Comparison of ENCODE assay signal across 8 cellular contexts in the genomic region with DNA sequence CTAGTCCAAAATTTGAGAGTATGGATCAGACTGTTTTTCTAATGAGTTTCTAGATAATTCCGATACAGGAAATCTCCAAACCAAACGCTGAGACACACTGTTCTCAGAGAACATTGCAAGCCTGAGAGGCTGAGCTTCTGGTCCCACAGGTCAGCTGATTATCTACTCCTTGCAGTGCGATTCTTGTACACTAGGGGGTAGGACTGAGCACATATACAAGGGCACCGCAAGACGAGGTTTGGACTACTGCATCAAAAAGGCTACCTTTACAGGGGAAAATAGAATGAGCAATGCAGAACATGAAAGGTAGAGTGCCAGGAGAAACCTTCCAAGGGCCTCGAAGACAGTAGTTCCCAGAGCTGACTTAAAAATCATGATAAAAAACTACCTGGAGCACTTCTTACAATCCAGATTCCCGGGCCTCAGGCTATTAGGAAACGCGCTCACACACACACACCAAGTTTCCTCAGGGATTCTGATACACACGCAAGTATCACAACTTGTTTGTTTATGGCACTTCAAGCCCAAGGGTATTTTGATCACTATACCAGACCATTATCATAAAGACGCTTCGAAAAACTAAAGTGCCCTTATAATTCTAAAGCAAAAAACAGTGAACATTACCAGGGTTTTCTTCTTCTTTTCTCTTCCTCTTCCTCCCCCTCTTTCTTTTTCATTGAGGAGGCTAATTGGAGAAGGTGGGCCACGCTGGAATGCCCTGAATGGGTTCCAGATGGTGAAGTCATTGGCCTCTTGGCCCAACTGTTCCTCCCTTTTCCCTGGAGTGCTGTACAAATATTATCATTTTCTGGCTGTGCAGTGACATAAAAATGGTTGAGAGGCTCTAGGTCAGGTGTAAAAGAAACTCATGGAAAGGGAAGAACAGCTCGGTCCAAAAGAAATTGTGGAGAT.
A peak's percentile ranks its signal among the peaks of the same experiment; 100 is the strongest.
DNase-seq lines count a peak whose midpoint lies in the region; ATAC-seq and TF ChIP-seq lines count a peak whose summit lies in the region.

No MANE protein-coding gene starts in this region.

- no peak overlapping the region for H3K27ac ChIP-seq in BLaER1
- H3K27ac ChIP-seq in GM23338 (ENCODE audit: low read depth) = no peak overlapping the region
- H3K27ac ChIP-seq in OCI-LY7 (ENCODE audit: low read depth, low read length, poor library complexity, severe bottlenecking) = no peak overlapping the region

- H2AFZ ChIP-seq in GM23338 (no peak overlapping the region), OCI-LY7 (ENCODE audit: low read length) (no peak overlapping the region)

- no peak overlapping the region for H3K9ac ChIP-seq in BLaER1

- H3K27me3 ChIP-seq in BLaER1 = no peaks in the 10 kb centered on the region
- H3K27me3 ChIP-seq in GM23338 (ENCODE audit: insufficient read depth) = no peaks in the 10 kb centered on the region
- H3K27me3 ChIP-seq in kidney epithelial cell (ENCODE audit: control insufficient read depth, insufficient read depth, low read length) = no peaks in the 10 kb centered on the region

- H3K4me1 Mint-ChIP-seq in GM23338 = peaks cover 20% of the 10 kb centered on the region
- peaks cover 26% of the 10 kb centered on the region for H3K4me1 Mint-ChIP-seq in activated T-helper 1 cell treated with anti-CD3 and anti-CD28 coated beads, Interleukin-12 subunit alpha, Interleukin-12 subunit beta, Interleukin-2, Interleukin-4 antibody, amounts not matched to agents 30 ng/mL and 10 ng/mL and 1 ng/mL, durations not matched to agents 14 hours and 24 hours and 36 hours (ENCODE audit: low read depth)

- intact Hi-C loops in OCI-LY7 (cut with micrococcal nuclease; ENCODE audit: unreplicated experiment) = loop anchor here (5.0 kb wide), 2 partner anchors 282 to 432 kb away; no protein-coding TSS in a partner anchor
- intact Hi-C loops in activated T-helper 1 cell treated with anti-CD3 and anti-CD28 coated beads, Interleukin-12 subunit alpha, Interleukin-12 subunit beta, Interleukin-2, Interleukin-4 antibody, amounts not matched to agents 30 ng/mL and 10 ng/mL and 1 ng/mL, durations not matched to agents 14 hours and 24 hours and 36 hours (cut with micrococcal nuclease) = loop anchor here (1.0 to 5.0 kb wide), 5 partner anchors 8 to 435 kb away; no protein-coding TSS in a partner anchor

- no peaks in the 10 kb centered on the region for H3K9me2 ChIP-seq in GM23338 (ENCODE audit: insufficient read depth)
- H3K9me2 ChIP-seq in OCI-LY7 (ENCODE audit: insufficient read depth, low read length) = no peaks in the 10 kb centered on the region

- peaks cover 6% of the 10 kb centered on the region for H3K27me3 Mint-ChIP-seq in GM23338 (ENCODE audit: insufficient read depth, low read depth, poor library complexity)
- peaks cover 40% of the 10 kb centered on the region for H3K27me3 Mint-ChIP-seq in activated T-helper 1 cell treated with anti-CD3 and anti-CD28 coated beads, Interleukin-12 subunit alpha, Interleukin-12 subunit beta, Interleukin-2, Interleukin-4 antibody, amounts not matched to agents 30 ng/mL and 10 ng/mL and 1 ng/mL, durations not matched to agents 14 hours and 24 hours and 36 hours (ENCODE audit: insufficient read depth)

- peak; percentile 86 for DNase-seq in GM23338 (ENCODE audit: low spot score)
- DNase-seq in OCI-LY7 (ENCODE audit: low spot score) = peak; percentile 68
- DNase-seq in activated T-helper 1 cell treated with anti-CD3 and anti-CD28 coated beads, Interleukin-12 subunit alpha, Interleukin-12 subunit beta, Interleukin-2, Interleukin-4 antibody, amounts not matched to agents 30 ng/mL and 10 ng/mL and 1 ng/mL, durations not matched to agents 14 hours and 24 hours and 36 hours (ENCODE audit: low spot score) = peak; percentile 48
- DNase-seq in kidney epithelial cell (ENCODE audit: low read depth) = no peak
- peak; percentile 29 for DNase-seq in stimulated activated naive CD4-positive, alpha-beta T cell treated with Interleukin-2 at 50 U/mL for 16 hours (lab: John Stamatoyannopoulos, UW)

- H3K4me1 ChIP-seq in BLaER1 = peaks cover 83% of the 10 kb centered on the region
- peaks cover 2% of the 10 kb centered on the region for H3K4me1 ChIP-seq in GM23338 (ENCODE audit: insufficient read depth)
- peaks cover 6% of the 10 kb centered on the region for H3K4me1 ChIP-seq in OCI-LY7 (ENCODE audit: insufficient read depth, low read length, poor library complexity, severe bottlenecking)

- CTCF ChIA-PET in OCI-LY7 (lab: Charles Lee; ENCODE audit: unreplicated experiment) = no interaction called here

- no peak overlapping the region for H3K27ac Mint-ChIP-seq in GM23338
- H3K27ac Mint-ChIP-seq in activated T-helper 1 cell treated with anti-CD3 and anti-CD28 coated beads, Interleukin-12 subunit alpha, Interleukin-12 subunit beta, Interleukin-2, Interleukin-4 antibody, amounts not matched to agents 30 ng/mL and 10 ng/mL and 1 ng/mL, durations not matched to agents 14 hours and 24 hours and 36 hours = no peak overlapping the region

- H3K9me3 Mint-ChIP-seq in GM23338 = no peaks in the 10 kb centered on the region
- H3K9me3 Mint-ChIP-seq in activated T-helper 1 cell treated with anti-CD3 and anti-CD28 coated beads, Interleukin-12 subunit alpha, Interleukin-12 subunit beta, Interleukin-2, Interleukin-4 antibody, amounts not matched to agents 30 ng/mL and 10 ng/mL and 1 ng/mL, durations not matched to agents 14 hours and 24 hours and 36 hours = no peaks in the 10 kb centered on the region

- no peaks in the 10 kb centered on the region for H3K36me3 Mint-ChIP-seq in GM23338 (ENCODE audit: low read depth)
- H3K36me3 Mint-ChIP-seq in activated T-helper 1 cell treated with anti-CD3 and anti-CD28 coated beads, Interleukin-12 subunit alpha, Interleukin-12 subunit beta, Interleukin-2, Interleukin-4 antibody, amounts not matched to agents 30 ng/mL and 10 ng/mL and 1 ng/mL, durations not matched to agents 14 hours and 24 hours and 36 hours (ENCODE audit: low read depth) = no peaks in the 10 kb centered on the region

- ATAC-seq in GM23338 = peak; percentile 73
- no peak for ATAC-seq in GM21619 (IDR thresholded peaks at IDR 0.05; ENCODE audit: unreplicated experiment)
- ATAC-seq in GM21717 (IDR thresholded peaks at IDR 0.05; ENCODE audit: unreplicated experiment) = no peak

- 0 out of 2 replicates have a peak overlapping the region, but pooled peaks have one; percentile 8 for H3K4me2 ChIP-seq in BLaER1
- no peak overlapping the region for H3K4me2 ChIP-seq in GM23338
- H3K4me2 ChIP-seq in OCI-LY7 (ENCODE audit: low read length) = no peak overlapping the region

- H4K20me1 ChIP-seq in BLaER1 = no peaks in the 10 kb centered on the region
- no peaks in the 10 kb centered on the region for H4K20me1 ChIP-seq in GM23338 (replicated peaks; ENCODE audit: insufficient read depth)
- no peaks in the 10 kb centered on the region for H4K20me1 ChIP-seq in OCI-LY7 (ENCODE audit: insufficient read depth, low read length)

- H3K4me3 ChIP-seq in BLaER1 = no peak overlapping the region
- H3K4me3 ChIP-seq in GM23338 = no peak overlapping the region
- H3K4me3 ChIP-seq in OCI-LY7 (ENCODE audit: low read depth, low read length, poor library complexity, severe bottlenecking) = no peak overlapping the region
- H3K4me3 ChIP-seq in kidney epithelial cell (ENCODE audit: low read depth, low read length) = no peak overlapping the region

- H3K4me3 Mint-ChIP-seq in GM23338 = no peak overlapping the region; the same call in 2 of the 3 replicates
- no peak overlapping the region for H3K4me3 Mint-ChIP-seq in activated T-helper 1 cell treated with anti-CD3 and anti-CD28 coated beads, Interleukin-12 subunit alpha, Interleukin-12 subunit beta, Interleukin-2, Interleukin-4 antibody, amounts not matched to agents 30 ng/mL and 10 ng/mL and 1 ng/mL, durations not matched to agents 14 hours and 24 hours and 36 hours

- BruUV-seq in OCI-LY7 (replicated peaks; lab: Mats Ljungman, UMichigan) = no TSS peak

- no peaks in the 10 kb centered on the region for H3K79me2 ChIP-seq in GM23338 (replicated peaks; ENCODE audit: insufficient read depth)
- no peaks in the 10 kb centered on the region for H3K79me2 ChIP-seq in OCI-LY7 (ENCODE audit: insufficient read depth, low read depth, low read length)

- TF ChIP-seq CTCF in GM23338 (conservative IDR thresholded peaks at IDR 0.05; ENCODE audit: low read depth in 2 of 2) = peak; percentile 81 to 83
- peak; percentile 86 for TF ChIP-seq CTCF in OCI-LY7 (conservative IDR thresholded peaks at IDR 0.05; ENCODE audit: low read length)
- TF ChIP-seq CTCF in kidney epithelial cell (IDR thresholded peaks at IDR 0.05; ENCODE audit: insufficient read depth, low read length, poor library complexity, severe bottlenecking) = peak; percentile 45

- no peaks in the 10 kb centered on the region for H3K36me3 ChIP-seq in BLaER1
- no peaks in the 10 kb centered on the region for H3K36me3 ChIP-seq in GM23338 (ENCODE audit: insufficient read depth)
- H3K36me3 ChIP-seq in OCI-LY7 (ENCODE audit: insufficient read depth, low read length) = no peaks in the 10 kb centered on the region
- no peaks in the 10 kb centered on the region for H3K36me3 ChIP-seq in kidney epithelial cell (ENCODE audit: control insufficient read depth, insufficient read depth, low read length)

- H3K9me3 ChIP-seq in BLaER1 (peaks cover 6% of the 10 kb centered on the region; the same call in 1 of the 2 replicates), OCI-LY7 (ENCODE audit: low read length) (no peaks in the 10 kb centered on the region)

- no peaks in the 10 kb centered on the region for H3F3A ChIP-seq in GM23338 (replicated peaks; ENCODE audit: low read depth)

- POLR2A ChIA-PET in OCI-LY7 (lab: Charles Lee) = interaction anchor here (0.5 kb wide), 2 partner anchors 19 to 130 kb away, joined by 3 to 5 read pairs; no protein-coding TSS in a partner anchor

TF ChIP-seq in GM23338, 12 proteins besides CTCF, POLR2A, EP300 and RAD21 (continues in another document):
- no peak for TF ChIP-seq NANOG (IDR thresholded peaks at IDR 0.05; ENCODE audit: borderline replicate concordance)
